8 cellular contexts compared by ENCODE assay signal in genomic region chr1:50929376-50929958, GRCh38. TPM values are rescaled to one million over a fixed set of nuclear protein-coding genes. Genes with fewer than 3 reads are reported as not detected.
A peak's percentile ranks its signal among the peaks of the same experiment; 100 is the strongest.
DNase-seq lines count a peak whose midpoint lies in the region; ATAC-seq and TF ChIP-seq lines count a peak whose summit lies in the region.

No MANE protein-coding gene starts in this region.

- H3K27ac ChIP-seq in HL-60 (replicated peaks) = no peak overlapping the region
- H3K27ac ChIP-seq in RWPE1 = no peak overlapping the region
- no peak overlapping the region for H3K27ac ChIP-seq in smooth muscle cell (ENCODE audit: low read depth)

- H3K27ac Mint-ChIP-seq in CD14-positive monocyte = no peak overlapping the region

- no peak for ATAC-seq in GM18867 (IDR thresholded peaks at IDR 0.05; ENCODE audit: unreplicated experiment)

- H3K9me3 ChIP-seq in smooth muscle cell (replicated peaks; ENCODE audit: low read depth) = no peaks in the 10 kb centered on the region

- no peaks in the 10 kb centered on the region for H3K36me3 ChIP-seq in smooth muscle cell (ENCODE audit: low read depth)

- H3K9ac ChIP-seq in smooth muscle cell (ENCODE audit: low read depth) = no peak overlapping the region

- TF ChIP-seq CTCF in CD14-positive monocyte (IDR thresholded peaks at IDR 0.05) (peak; percentile 71), HL-60 (IDR thresholded peaks at IDR 0.05; ENCODE audit: insufficient read depth, low read length) (peak; percentile 30), RWPE1 (conservative IDR thresholded peaks at IDR 0.05; ENCODE audit: low read depth) (peak; percentile 67), foreskin fibroblast (IDR thresholded peaks at IDR 0.05; ENCODE audit: low read depth, low read length) (peak; percentile 19), smooth muscle cell (IDR thresholded peaks at IDR 0.05; ENCODE audit: borderline replicate concordance, insufficient read depth, poor library complexity, severe bottlenecking) (peak; percentile 60)

- intact Hi-C loops in CD14-positive monocyte (cut with micrococcal nuclease) = loop anchor here in 1 of 2 donors (10.0 kb wide), 1 partner anchor 255 kb away; no protein-coding TSS in a partner anchor

- H3K27me3 ChIP-seq in HL-60 (ENCODE audit: insufficient read depth, poor library complexity, severe bottlenecking) (no peaks in the 10 kb centered on the region), smooth muscle cell (ENCODE audit: low read depth) (no peaks in the 10 kb centered on the region)

- WGBS in smooth muscle cell (ENCODE audit: low lambda C conversion rate) = 47% methylated on average over 2 of the region's 2 CpGs

- no peaks in the 10 kb centered on the region for H3F3A ChIP-seq in smooth muscle cell (ENCODE audit: low read depth)

- CTCF ChIA-PET in RWPE1 (lab: Yijun Ruan, JAX) = interaction anchor here (0.5 to 1.4 kb wide), 13 partner anchors 13 to 358 kb away, joined by 3 to 8 read pairs (median 3); partner anchors contain the start of gene FAF1

- H3K4me3 ChIP-seq in HL-60 (replicated peaks; ENCODE audit: insufficient read depth, low read length) (no peak overlapping the region), foreskin fibroblast (ENCODE audit: low read depth in 1 of 2, low read length in 2 of 2) (no peak overlapping the region), smooth muscle cell (no peak overlapping the region)

- no peaks in the 10 kb centered on the region for H3K27me3 Mint-ChIP-seq in CD14-positive monocyte (ENCODE audit: low read depth in 3 of 3)

- POLR2A ChIA-PET in RWPE1 (lab: Yijun Ruan, JAX; ENCODE audit: low non-redundant PET) = no interaction called here

- peaks cover 0 to 11% (median 5%) of the 10 kb centered on the region in 7 donors for H3K9me3 Mint-ChIP-seq in CD14-positive monocyte

- H3K4me1 ChIP-seq in smooth muscle cell (ENCODE audit: low read depth) = no peaks in the 10 kb centered on the region

- peaks cover 4% of the 10 kb centered on the region for H3K4me1 Mint-ChIP-seq in CD14-positive monocyte

- H2AFZ ChIP-seq in smooth muscle cell (ENCODE audit: low read depth) = no peak overlapping the region

- peaks cover 10 to 16% of the 10 kb centered on the region in 2 donors for H3K36me3 Mint-ChIP-seq in CD14-positive monocyte

- DNase-seq in CD14-positive monocyte (ENCODE audit: low spot score) (no peak), HL-60 (ENCODE audit: low read depth in 1 of 2, low spot score in 1 of 2) (no peak), RWPE1 (ENCODE audit: low spot score) (peak; percentile 19), foreskin fibroblast (peak; percentile 2 to 49), smooth muscle cell (lab: John Stamatoyannopoulos, UW; ENCODE audit: unreplicated experiment) (no peak), GM19240 (ENCODE audit: insufficient read length, low spot score) (no peak)
- DNase-seq in activated effector memory CD4-positive, alpha-beta T cell treated with anti-CD3 and anti-CD28 coated beads, Interleukin-2, amount 50 U/mL, for 16 hours = no peak

- H3K4me2 ChIP-seq in smooth muscle cell = no peak overlapping the region

- H3K79me2 ChIP-seq in smooth muscle cell (ENCODE audit: low read depth) = peaks cover 34% of the 10 kb centered on the region

- no peak overlapping the region for H3K4me3 Mint-ChIP-seq in CD14-positive monocyte

- H4K20me1 ChIP-seq in smooth muscle cell (ENCODE audit: low read depth) = peaks cover 65% of the 10 kb centered on the region

RNA-seq across cellular contexts. Expression of gene FAF1, which starts 30.6 kb away (rescaled TPM):
- 10 to 100 TPM; 16.9 to 29.6 TPM for polyA plus RNA-seq in CD14-positive monocyte
- total RNA-seq in smooth muscle cell = 37.7 and 51.5 TPM in 2 replicates
- polyA plus RNA-seq in smooth muscle cell = 51.3 and 51.6 TPM in 2 replicates

RNA-seq across cellular contexts. Expression of gene CDKN2C, which starts 40.6 kb away (rescaled TPM):
- polyA plus RNA-seq in CD14-positive monocyte = 1 to 10 TPM; 5.3 to 7.4 TPM
- total RNA-seq in smooth muscle cell = 1.3 and 4.3 TPM in 2 replicates
- 1.6 and 3.2 TPM in 2 replicates for polyA plus RNA-seq in smooth muscle cell

Comparison
In these comparisons a context has a peak if more than half of its experiments do, and no peak if none do; other contexts are left out.
1. DNase-seq: peak in RWPE1 (single experiment) and foreskin fibroblast (2 of 2); none in CD14-positive monocyte (single experiment), HL-60 (0 of 2), smooth muscle cell (single experiment), GM19240 (single experiment) and activated effector memory CD4-positive, alpha-beta T cell treated with anti-CD3 and anti-CD28 coated beads, Interleukin-2, amount 50 U/mL, for 16 hours (single experiment).
2. CTCF ChIP-seq: peak in every context shown above with its lines; median percentile 71 in CD14-positive monocyte; 67 in RWPE1; 60 in smooth muscle cell; 30 in HL-60; 19 in foreskin fibroblast.